ENCODE assay signal across 22 cellular contexts in the genomic region with DNA sequence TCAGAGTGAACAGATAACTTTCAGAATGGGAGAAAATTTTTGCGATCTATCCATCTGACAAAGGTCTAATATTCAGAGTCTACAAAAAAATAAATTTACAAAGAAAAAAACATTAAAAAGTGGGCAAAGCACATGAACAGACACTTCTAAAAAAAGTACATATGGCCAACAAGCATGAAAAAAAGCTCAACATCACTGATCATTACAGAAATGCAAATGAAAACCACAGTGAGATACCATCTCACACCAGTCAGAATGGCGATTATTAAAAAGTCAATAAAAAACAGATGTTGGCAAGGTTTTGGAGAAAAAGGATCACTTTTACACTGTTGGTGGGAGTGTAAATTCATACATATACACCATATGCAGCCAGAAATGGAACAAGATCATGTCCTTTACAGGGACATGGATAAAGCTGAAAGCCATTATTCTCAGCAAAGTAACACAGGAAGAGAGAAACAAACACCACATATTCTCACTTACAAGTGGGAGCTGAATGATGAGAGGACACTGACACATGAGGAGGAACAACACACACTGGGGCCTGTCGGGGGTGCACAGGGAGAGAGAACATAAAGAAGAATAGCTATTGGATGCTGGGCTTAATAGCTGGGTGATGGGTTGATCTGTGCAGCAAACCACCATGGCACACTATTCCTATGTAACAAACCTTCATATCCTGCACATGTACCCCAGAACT. TPM values are rescaled to one million over a fixed set of nuclear protein-coding genes. Genes with fewer than 3 reads are reported as not detected.
"Had no signal": no experiment of that assay in that cellular context is flagged by ENCODE, and none has a peak within 500 bp of the region (broad histone marks: within the 10 kb centered on the region; RNA-seq: fewer than 3 reads in every experiment).

No MANE protein-coding gene starts in this region.

- H3K27me3 ChIP-seq: brain microvascular endothelial cell, ovary, SJSA1, stomach, testis, upper lobe of right lung had no signal

- H3K36me3 ChIP-seq: brain microvascular endothelial cell, SJSA1, stomach, upper lobe of right lung had no signal

- H3K27ac ChIP-seq: brain microvascular endothelial cell, epithelial cell of prostate, ovary, SJSA1, stomach, testis, upper lobe of right lung had no signal

- H3K9me3 ChIP-seq: ovary, SJSA1, testis, upper lobe of right lung had no signal

- DNase-seq: activated CD4-positive, alpha-beta T cell treated with anti-CD3 and anti-CD28 coated beads, Interleukin-2, amount 50 U/mL, for 1 hour; activated CD4-positive, CD25-positive, alpha-beta regulatory T cell; activated CD8-positive, alpha-beta memory T cell treated with anti-CD3 and anti-CD28 coated beads, Interleukin-2, amount 10 ng/mL, durations not matched to agents 7 days and 5 days; activated gamma-delta T cell; activated naive CD8-positive, alpha-beta T cell treated with anti-CD3 and anti-CD28 coated beads for 36 hours; activated T-cell treated with anti-CD3 and anti-CD28 coated beads, Interleukin-2, amount 50 U/mL, for 1 hour; anterior cingulate cortex; brain microvascular endothelial cell; dermis blood vessel endothelial cell; head of caudate nucleus; midbrain; ovary; stimulated activated CD4-positive, alpha-beta T cell treated with anti-CD3 and anti-CD28 coated beads, Interleukin-4, amount 100 ng/mL, for 24 hours; stomach; SW 1271; testis; upper lobe of right lung had no signal

- H3K27ac Mint-ChIP-seq: activated CD8-positive, alpha-beta memory T cell treated with anti-CD3 and anti-CD28 coated beads, Interleukin-2, amount 10 ng/mL, durations not matched to agents 7 days and 5 days; activated naive CD8-positive, alpha-beta T cell treated with anti-CD3 and anti-CD28 coated beads for 36 hours; T-helper 2 cell treated with Interferon-gamma antibody and Interleukin-4, amounts not matched to agents 5 μg/mL and 100 μg/mL, for 36 hours had no signal

- H3K9me3 Mint-ChIP-seq: T-helper 2 cell treated with Interferon-gamma antibody and Interleukin-4, amounts not matched to agents 5 μg/mL and 100 μg/mL, for 36 hours had no signal

- H3K4me3 ChIP-seq: lung, ovary, SJSA1, stomach, testis, upper lobe of right lung had no signal

- H3K4me1 ChIP-seq: SJSA1, stomach, upper lobe of right lung had no signal

- H3K4me3 Mint-ChIP-seq: activated CD8-positive, alpha-beta memory T cell treated with anti-CD3 and anti-CD28 coated beads, Interleukin-2, amount 10 ng/mL, durations not matched to agents 7 days and 5 days; activated naive CD8-positive, alpha-beta T cell treated with anti-CD3 and anti-CD28 coated beads for 36 hours; T-helper 2 cell treated with Interferon-gamma antibody and Interleukin-4, amounts not matched to agents 5 μg/mL and 100 μg/mL, for 36 hours had no signal

- H3K27me3 Mint-ChIP-seq: activated CD8-positive, alpha-beta memory T cell treated with anti-CD3 and anti-CD28 coated beads, Interleukin-2, amount 10 ng/mL, durations not matched to agents 7 days and 5 days; activated naive CD8-positive, alpha-beta T cell treated with anti-CD3 and anti-CD28 coated beads for 36 hours had no signal

- ATAC-seq: activated CD8-positive, alpha-beta memory T cell treated with anti-CD3 and anti-CD28 coated beads, Interleukin-2, amount 10 ng/mL, durations not matched to agents 7 days and 5 days; upper lobe of right lung had no signal

RNA-seq across cellular contexts. Expression of gene ITM2A, which starts 41.6 kb away (rescaled TPM):
- total RNA-seq: myocyte, SJSA1 had no signal
